ENCODE assay signal across 22 cellular contexts in the genomic region with DNA sequence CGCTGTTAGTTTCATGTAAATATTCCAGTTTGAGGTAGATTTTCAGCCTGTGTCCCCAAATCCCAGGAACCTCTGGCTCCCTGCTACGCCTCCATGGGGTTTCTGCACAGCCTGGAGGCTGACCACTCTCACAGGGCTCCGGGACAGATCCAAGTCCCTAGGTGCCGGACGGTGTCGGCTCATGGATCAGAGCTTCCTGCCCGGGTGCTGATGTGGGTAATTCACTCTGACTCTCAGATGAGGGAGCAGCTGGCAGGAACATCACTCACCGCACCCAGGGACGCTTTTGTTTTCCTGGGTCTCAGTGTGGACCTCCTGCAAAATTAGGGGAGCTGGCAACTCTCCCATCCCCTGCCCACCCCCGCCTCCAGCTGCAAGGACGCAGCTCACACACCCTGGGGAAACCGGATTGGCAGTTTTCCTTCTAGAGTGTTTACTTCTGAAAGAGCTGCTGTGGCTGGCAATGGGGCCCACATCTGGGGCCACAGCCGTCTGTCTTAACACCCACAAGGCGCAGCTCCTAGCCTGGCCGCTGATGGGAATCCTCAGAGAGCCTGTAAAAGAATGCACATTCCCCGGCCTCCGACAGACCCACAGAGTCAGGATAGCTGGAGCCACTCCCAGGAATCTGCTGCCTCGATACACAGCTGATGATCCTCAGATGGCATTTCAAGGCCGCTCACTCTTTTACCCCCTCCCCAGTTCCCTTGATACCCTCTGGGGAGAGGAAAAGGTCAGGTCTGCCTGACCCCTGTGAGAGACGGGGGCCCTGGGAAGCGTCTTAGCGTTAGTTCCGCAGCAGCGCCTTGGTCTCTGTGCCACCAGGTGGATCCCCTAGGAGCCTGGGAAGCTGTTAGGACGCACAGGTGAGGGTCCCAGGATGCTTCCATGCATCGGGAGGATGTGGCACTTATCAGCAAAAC.
DNase-seq lines count a peak whose midpoint lies in the region; ATAC-seq and TF ChIP-seq lines count a peak whose summit lies in the region.
"Had no signal": no experiment of that assay in that cellular context is flagged by ENCODE, and none has a peak within 500 bp of the region (broad histone marks: within the 10 kb centered on the region; RNA-seq: fewer than 3 reads in every experiment).

No MANE protein-coding gene starts in this region.

- no peak overlapping the region for H3K14ac ChIP-seq in trophoblast cell (ENCODE audit: low read length)

- H3K9me3 ChIP-seq in right cardiac atrium (ENCODE audit: control insufficient read depth, low read length) (no peaks in the 10 kb centered on the region), trophoblast cell (ENCODE audit: insufficient read depth, low read depth, low read length) (no peaks in the 10 kb centered on the region)
- H3K9me3 ChIP-seq: tibial nerve had no signal

- no peak overlapping the region for H3K23ac ChIP-seq in trophoblast cell (ENCODE audit: low read length)

- H3K4me1 ChIP-seq in right cardiac atrium (ENCODE audit: control insufficient read depth, insufficient read depth, low read length) (no peaks in the 10 kb centered on the region), trophoblast cell (ENCODE audit: control insufficient read depth in 1 of 2, insufficient read depth in 2 of 2, low read length in 2 of 2) (peaks cover 0 to 3% of the 10 kb centered on the region in 2 experiments)
- H3K4me1 ChIP-seq: tibial nerve had no signal

- no peak overlapping the region for H3K18ac ChIP-seq in trophoblast cell (ENCODE audit: low read length)

- no peak overlapping the region for H2BK12ac ChIP-seq in trophoblast cell (ENCODE audit: low read length)

- no peak for TF ChIP-seq CTCF in chondrocyte (IDR thresholded peaks at IDR 0.05)

- no peaks in the 10 kb centered on the region for H3K79me1 ChIP-seq in trophoblast cell (ENCODE audit: low read length)

- no peaks in the 10 kb centered on the region for H3K36me3 Mint-ChIP-seq in chondrocyte (ENCODE audit: low read depth)
- H3K36me3 Mint-ChIP-seq: activated naive CD8-positive, alpha-beta T cell treated with anti-CD3 and anti-CD28 coated beads, Interleukin-2, amount 10 ng/mL, durations not matched to agents 7 days and 5 days; immature natural killer cell had no signal

- ATAC-seq in Right ventricle myocardium inferior, result peak; percentile 37
- no peak for ATAC-seq in right cardiac atrium
- ATAC-seq in HG03439 (IDR thresholded peaks at IDR 0.05; ENCODE audit: unreplicated experiment), result no peak
- ATAC-seq: activated T-helper 17 cell treated with anti-CD3 and anti-CD28 coated beads, Interleukin-2, amount 50 U/mL, for 72 hours; PC-3; T-helper 17 cell had no signal

- H3K4me2 ChIP-seq in trophoblast cell (ENCODE audit: low read length), result no peak overlapping the region
- H3K4me2 ChIP-seq: KMS-11 had no signal

- H3K4me1 Mint-ChIP-seq in chondrocyte (ENCODE audit: low read depth), result no peaks in the 10 kb centered on the region
- H3K4me1 Mint-ChIP-seq: activated CD4-positive, alpha-beta T cell treated with anti-CD3 and anti-CD28 coated beads, Interleukin-2, amount 10 ng/mL, durations not matched to agents 7 days and 5 days; activated naive CD8-positive, alpha-beta T cell treated with anti-CD3 and anti-CD28 coated beads, Interleukin-2, amount 10 ng/mL, durations not matched to agents 7 days and 5 days; activated T-helper 17 cell treated with anti-CD3 and anti-CD28 coated beads, Interleukin-2, amount 50 U/mL, for 72 hours; immature natural killer cell; naive B cell; T-helper 17 cell had no signal

- H3K27me3 ChIP-seq in right cardiac atrium (ENCODE audit: control insufficient read depth, insufficient read depth) (no peaks in the 10 kb centered on the region), trophoblast cell (ENCODE audit: insufficient read depth, low read length) (no peaks in the 10 kb centered on the region)
- H3K27me3 ChIP-seq: tibial nerve had no signal

- H2BK120ac ChIP-seq in trophoblast cell (ENCODE audit: insufficient read depth, low read length, poor library complexity), result no peak overlapping the region

- intact Hi-C loops in Right ventricle myocardium inferior (cut with DNase I), result no loop called here
- intact Hi-C loops in right cardiac atrium (cut with DNase I), result no loop called here

- no peak overlapping the region for H2BK5ac ChIP-seq in trophoblast cell (ENCODE audit: low read depth, low read length, poor library complexity)

- no peak overlapping the region for H3K27ac Mint-ChIP-seq in chondrocyte (ENCODE audit: unreplicated experiment)
- H3K27ac Mint-ChIP-seq: activated CD4-positive, alpha-beta T cell treated with anti-CD3 and anti-CD28 coated beads, Interleukin-2, amount 10 ng/mL, durations not matched to agents 7 days and 5 days; activated naive CD8-positive, alpha-beta T cell treated with anti-CD3 and anti-CD28 coated beads, Interleukin-2, amount 10 ng/mL, durations not matched to agents 7 days and 5 days; activated T-helper 17 cell treated with anti-CD3 and anti-CD28 coated beads, Interleukin-2, amount 50 U/mL, for 72 hours; immature natural killer cell; stimulated activated naive CD8-positive, alpha-beta T cell treated with anti-CD3 and anti-CD28 coated beads, Interleukin-15, Interleukin-2, amounts not matched to agents 100 ng/mL and 50 ng/mL, for 24 hours; T-helper 17 cell had no signal

- H3K4ac ChIP-seq in trophoblast cell (ENCODE audit: low read depth, low read length), result no peak overlapping the region

- peak; percentile 58 for DNase-seq in Right ventricle myocardium inferior (ENCODE audit: missing footprints)
- no peak for DNase-seq in right cardiac atrium
- DNase-seq in chondrocyte (ENCODE audit: low spot score), result peak; percentile 55
- peak; percentile 16 for DNase-seq in myocyte (ENCODE audit: low read depth)
- DNase-seq in inferior parietal cortex (ENCODE audit: extremely low spot score), result no peak
- no peak for DNase-seq in trophoblast cell
- no peak for DNase-seq in occipital lobe (lab: John Stamatoyannopoulos, UW)
- DNase-seq: activated CD4-positive, alpha-beta T cell treated with anti-CD3 and anti-CD28 coated beads, Interleukin-2, amount 10 ng/mL, durations not matched to agents 7 days and 5 days; activated naive CD8-positive, alpha-beta T cell treated with anti-CD3 and anti-CD28 coated beads, Interleukin-2, amount 10 ng/mL, durations not matched to agents 7 days and 5 days; Calu3; H7; immature natural killer cell; naive B cell; NCI-H82; PC-3; stimulated activated CD4-positive, alpha-beta T cell treated with anti-CD3 and anti-CD28 coated beads, Interleukin-2, amount 100 ng/mL, for 48 hours; T-helper 17 cell had no signal

- H3K27me3 Mint-ChIP-seq in chondrocyte (ENCODE audit: low read depth), result no peaks in the 10 kb centered on the region
- H3K27me3 Mint-ChIP-seq: activated T-helper 17 cell treated with anti-CD3 and anti-CD28 coated beads, Interleukin-2, amount 50 U/mL, for 72 hours had no signal

- no peak overlapping the region for H4K8ac ChIP-seq in trophoblast cell (ENCODE audit: low read depth, low read length)

- H3K4me3 ChIP-seq in right cardiac atrium (ENCODE audit: low read length) (no peak overlapping the region), trophoblast cell (ENCODE audit: low read depth, low read length) (no peak overlapping the region)
- H3K4me3 ChIP-seq: tibial nerve had no signal

- no peak overlapping the region for H4K12ac ChIP-seq in trophoblast cell (ENCODE audit: low read depth, low read length)

- no peak overlapping the region for H2AK5ac ChIP-seq in trophoblast cell (ENCODE audit: low read length)

- H3K4me3 Mint-ChIP-seq in chondrocyte (ENCODE audit: unreplicated experiment), result no peak overlapping the region
- H3K4me3 Mint-ChIP-seq: activated CD4-positive, alpha-beta T cell treated with anti-CD3 and anti-CD28 coated beads, Interleukin-2, amount 10 ng/mL, durations not matched to agents 7 days and 5 days; activated naive CD8-positive, alpha-beta T cell treated with anti-CD3 and anti-CD28 coated beads, Interleukin-2, amount 10 ng/mL, durations not matched to agents 7 days and 5 days; activated T-helper 17 cell treated with anti-CD3 and anti-CD28 coated beads, Interleukin-2, amount 50 U/mL, for 72 hours; immature natural killer cell; naive B cell; stimulated activated naive CD8-positive, alpha-beta T cell treated with anti-CD3 and anti-CD28 coated beads, Interleukin-15, Interleukin-2, amounts not matched to agents 100 ng/mL and 50 ng/mL, for 24 hours; T-helper 17 cell had no signal

- H3K9ac ChIP-seq in trophoblast cell (ENCODE audit: low read length), result no peak overlapping the region
- H3K9ac ChIP-seq: KMS-11 had no signal

- no peak overlapping the region for H2AFZ ChIP-seq in trophoblast cell (ENCODE audit: insufficient read depth, low read length, poor library complexity)

- no peak overlapping the region for H4K91ac ChIP-seq in trophoblast cell (ENCODE audit: low read depth, low read length)

- H3K27ac ChIP-seq in right cardiac atrium (ENCODE audit: low read length), result no peak overlapping the region
- H3K27ac ChIP-seq in trophoblast cell (ENCODE audit: low read depth, low read length), result no peak overlapping the region
- H3K27ac ChIP-seq: KMS-11, tibial nerve had no signal

- H3K79me2 ChIP-seq in trophoblast cell (ENCODE audit: control insufficient read depth, insufficient read depth, low read length, poor library complexity), result no peaks in the 10 kb centered on the region

- 54% methylated on average over 26 of the region's 26 CpGs for WGBS in right cardiac atrium
- no CpG with 5 or more reads among the region's 26 CpGs for WGBS in trophoblast cell (ENCODE audit: extremely low coverage, insufficient coverage, insufficient read length)

- H3K9me3 Mint-ChIP-seq in chondrocyte (ENCODE audit: low read depth), result no peaks in the 10 kb centered on the region
- H3K9me3 Mint-ChIP-seq: activated CD4-positive, alpha-beta T cell treated with anti-CD3 and anti-CD28 coated beads, Interleukin-2, amount 10 ng/mL, durations not matched to agents 7 days and 5 days; activated T-helper 17 cell treated with anti-CD3 and anti-CD28 coated beads, Interleukin-2, amount 50 U/mL, for 72 hours; stimulated activated naive CD8-positive, alpha-beta T cell treated with anti-CD3 and anti-CD28 coated beads, Interleukin-15, Interleukin-2, amounts not matched to agents 100 ng/mL and 50 ng/mL, for 24 hours had no signal

- H3K36me3 ChIP-seq in trophoblast cell (ENCODE audit: control insufficient read depth in 1 of 2, insufficient read depth in 2 of 2, low read length in 2 of 2), result peaks cover 5 to 6% of the 10 kb centered on the region in 2 experiments

Comparison
In these comparisons a context has a peak if more than half of its experiments do, and no peak if none do; other contexts are left out.
1. DNase-seq: peak in Right ventricle myocardium inferior (single experiment), chondrocyte (single experiment) and myocyte (single experiment); none in right cardiac atrium (0 of 3), inferior parietal cortex (single experiment), trophoblast cell (0 of 2) and occipital lobe (single experiment).